18 cellular contexts compared by ENCODE assay signal in the genomic region with DNA sequence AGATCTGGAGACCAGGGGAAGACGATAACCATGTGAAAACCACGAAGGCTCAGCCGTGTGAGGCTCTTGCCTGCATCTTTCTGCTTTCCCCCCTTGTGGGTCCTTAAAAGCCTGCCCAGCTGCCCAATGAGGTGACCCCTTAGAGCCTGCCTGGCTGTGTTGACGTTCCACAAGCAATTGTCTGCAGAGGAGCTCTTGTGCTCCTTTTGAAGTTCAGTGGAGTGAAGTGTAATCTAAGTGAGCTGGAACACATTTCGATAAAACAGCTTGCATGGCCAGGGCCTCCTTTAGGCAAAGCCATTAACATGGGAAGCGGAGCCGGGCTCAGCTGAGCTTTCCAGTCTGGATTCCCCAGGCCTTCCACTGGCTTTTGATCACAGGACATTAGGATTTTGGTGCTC. TPM values are rescaled to one million over a fixed set of nuclear protein-coding genes. Genes with fewer than 3 reads are reported as not detected.
DNase-seq lines count a peak whose midpoint lies in the region; TF ChIP-seq lines count a peak whose summit lies in the region.
"Had no signal": no experiment of that assay in that cellular context is flagged by ENCODE, and none has a peak within 500 bp of the region (broad histone marks: within the 10 kb centered on the region; RNA-seq: fewer than 3 reads in every experiment).

No MANE protein-coding gene starts in this region.

- H3K27me3 ChIP-seq in transverse colon = no peaks in the 10 kb centered on the region

- no peaks in the 10 kb centered on the region for H3K36me3 ChIP-seq in transverse colon

- H3K27ac ChIP-seq in transverse colon = no peak overlapping the region
- H3K27ac ChIP-seq: GM23248 had no signal

- TF ChIP-seq CTCF in nephron (IDR thresholded peaks at IDR 0.05; ENCODE audit: unreplicated experiment in 3 of 3) (no peak), transverse colon (IDR thresholded peaks at IDR 0.05) (no peak)

- WGBS in transverse colon (ENCODE audit: low coverage in 1 of 2), 2 donors = 93% methylated on average over 7 of the region's 7 CpGs; no CpG with 5 or more reads in 1 of the 2 donors

- peak overlapping the region; percentile 2 to 64 (median 9) for H3K27ac Mint-ChIP-seq in nephron
- H3K27ac Mint-ChIP-seq: B cell; CD4-positive, alpha-beta T cell had no signal

- intact Hi-C loops in transverse colon (cut with DNase I; ENCODE audit: low total_unique reads) = no loop called here

- peaks cover 25% of the 10 kb centered on the region for H3K4me1 Mint-ChIP-seq in nephron
- H3K4me1 Mint-ChIP-seq: B cell had no signal

- peaks cover 8 to 22% (median 17%) of the 10 kb centered on the region in 4 donors for H3K4me1 ChIP-seq in transverse colon

- peaks cover 2% of the 10 kb centered on the region for H3K9me3 Mint-ChIP-seq in nephron
- H3K9me3 Mint-ChIP-seq: CD4-positive, alpha-beta T cell had no signal

- H3K4me3 ChIP-seq in transverse colon = no peak overlapping the region
- H3K4me3 ChIP-seq: GM23248 had no signal

- no peaks in the 10 kb centered on the region for H3K9me3 ChIP-seq in transverse colon

- DNase-seq in DMS53 (lab: John Stamatoyannopoulos, UW) (peak; percentile 79), DMS79 treated with DMSO at 0.1 percent for 48 hours (lab: John Stamatoyannopoulos, UW) (peak; percentile 91), astrocyte of the hippocampus (ENCODE audit: low read depth, low spot score) (peak; percentile 60), NCI-H82 treated with DMSO at 0.1 percent for 48 hours (lab: John Stamatoyannopoulos, UW; ENCODE audit: unreplicated experiment) (no peak), transverse colon (no peak), glomerular visceral epithelial cell (ENCODE audit: extremely low spot score) (no peak), SW 1271 (lab: John Stamatoyannopoulos, UW) (no peak)
- DNase-seq: ACHN; Calu3; CD4-positive, alpha-beta T cell; GF-D8; GM23248; MV-4-11; NCI-H1436; NCI-H524 treated with DMSO at 0.1 percent for 48 hours; PC-3 had no signal

- in situ Hi-C loops in transverse colon (cut with MboI; ENCODE audit: low pct_ligation_motif_present in 1 of 4, low pct_unique_long_range_greater_than_20kb in 1 of 4, low sequenced_read_pairs in 3 of 4) = no loop called here

- no peaks in the 10 kb centered on the region for H3K36me3 Mint-ChIP-seq in nephron (ENCODE audit: low read depth)

- no peak for TF ChIP-seq EP300 in transverse colon (IDR thresholded peaks at IDR 0.05; ENCODE audit: low read depth)

- no peak for TF ChIP-seq POLR2A in transverse colon (IDR thresholded peaks at IDR 0.05)

- no peak overlapping the region for H3K4me3 Mint-ChIP-seq in nephron
- H3K4me3 Mint-ChIP-seq: B cell; CD4-positive, alpha-beta T cell had no signal

- peaks cover 20% of the 10 kb centered on the region for H3K27me3 Mint-ChIP-seq in nephron (ENCODE audit: low read depth)

RNA-seq across cellular contexts. Expression of gene TCP11, which starts 27.3 kb away (rescaled TPM):
- under 1 TPM in 1 of 4 donors, not detected in 3; 0.96 TPM for total RNA-seq in transverse colon
- total RNA-seq: B cell; Calu3; CD4-positive, alpha-beta T cell; GM23248 had no signal

RNA-seq across cellular contexts. Expression of gene SCUBE3, which starts 45.3 kb away (rescaled TPM):
- total RNA-seq in transverse colon = under 1 TPM; 0.37 to 0.68 (median 0.52) TPM
- total RNA-seq: B cell; CD4-positive, alpha-beta T cell had no signal

Comparison
In these comparisons a context has a peak if more than half of its experiments do, and no peak if none do; other contexts are left out.
1. DNase-seq: peak in DMS53 (single experiment), DMS79 treated with DMSO at 0.1 percent for 48 hours (single experiment) and astrocyte of the hippocampus (single experiment); none in NCI-H82 treated with DMSO at 0.1 percent for 48 hours (single experiment), transverse colon (single experiment), glomerular visceral epithelial cell (single experiment) and SW 1271 (0 of 2).